In the genomic region with DNA sequence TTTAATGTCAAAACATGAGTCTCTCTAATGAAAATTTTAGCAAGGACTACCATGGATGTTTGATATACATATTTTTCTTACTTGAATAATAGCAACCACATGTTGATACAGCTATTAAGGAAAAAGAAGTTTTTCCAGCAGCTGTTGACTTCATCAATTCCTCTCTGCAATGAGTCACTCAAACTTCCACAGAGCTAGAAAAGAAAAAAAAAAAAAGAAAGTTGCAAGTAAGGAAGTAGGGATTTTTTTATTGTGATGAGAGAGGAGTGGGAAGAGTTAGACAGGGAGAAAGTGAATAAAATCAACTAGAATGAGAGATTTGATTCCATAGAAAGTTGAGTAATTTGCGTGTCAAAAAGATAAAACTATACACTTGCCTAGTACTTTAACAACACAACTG, we compare ENCODE assay signal across 16 cellular contexts. TPM values are rescaled to one million over a fixed set of nuclear protein-coding genes. Genes with fewer than 3 reads are reported as not detected.
DNase-seq lines count a peak whose midpoint lies in the region; ATAC-seq, FAIRE-seq and TF ChIP-seq lines count a peak whose summit lies in the region.
"Had no signal": no experiment of that assay in that cellular context is flagged by ENCODE, and none has a peak within 500 bp of the region (broad histone marks: within the 10 kb centered on the region; RNA-seq: fewer than 3 reads in every experiment).

No MANE protein-coding gene starts in this region.

- peaks cover 35% of the 10 kb centered on the region for H3K4me1 ChIP-seq in SJCRH30
- H3K4me1 ChIP-seq in fibroblast of lung (ENCODE audit: control insufficient read depth, extremely low read depth, insufficient read depth, low read length), result peaks cover 24% of the 10 kb centered on the region
- H3K4me1 ChIP-seq in smooth muscle cell (ENCODE audit: low read depth), result no peaks in the 10 kb centered on the region
- H3K4me1 ChIP-seq in small intestine (ENCODE audit: control insufficient read depth in 2 of 2, insufficient read depth in 1 of 2, low read depth in 1 of 2, low read length in 1 of 2), result no peaks in the 10 kb centered on the region

- H3F3A ChIP-seq in smooth muscle cell (ENCODE audit: low read depth), result peaks cover 7% of the 10 kb centered on the region

- H2AFZ ChIP-seq in fibroblast of lung (ENCODE audit: low read length), result no peak overlapping the region
- peak overlapping the region; percentile 10 for H2AFZ ChIP-seq in smooth muscle cell (ENCODE audit: low read depth)

- FAIRE-seq in small intestine (lab: Jason Lieb, UNC), result no peak
- FAIRE-seq: K562 had no signal

- H3K9ac ChIP-seq in fibroblast of lung (ENCODE audit: insufficient read depth, low read length) (no peak overlapping the region), smooth muscle cell (ENCODE audit: low read depth) (no peak overlapping the region)

- H4K20me1 ChIP-seq in fibroblast of lung (ENCODE audit: control insufficient read depth, extremely low read depth, insufficient read depth, low read length) (no peaks in the 10 kb centered on the region), smooth muscle cell (ENCODE audit: low read depth) (no peaks in the 10 kb centered on the region)

- H3K9me3 ChIP-seq in SJCRH30 (replicated peaks) (no peaks in the 10 kb centered on the region), fibroblast of lung (ENCODE audit: control insufficient read depth, insufficient read depth, low read depth, low read length) (no peaks in the 10 kb centered on the region), smooth muscle cell (replicated peaks; ENCODE audit: low read depth) (no peaks in the 10 kb centered on the region), small intestine (ENCODE audit: control insufficient read depth, low read depth) (no peaks in the 10 kb centered on the region)
- H3K9me3 ChIP-seq: heart right ventricle, ovary had no signal

- TF ChIP-seq CTCF in fibroblast of lung (conservative IDR thresholded peaks at IDR 0.05 in 1 of 2, IDR thresholded peaks at IDR 0.05 in 1 of 2; ENCODE audit: low read depth in 1 of 2, low read length in 2 of 2) (no peak), smooth muscle cell (IDR thresholded peaks at IDR 0.05; ENCODE audit: borderline replicate concordance, insufficient read depth, poor library complexity, severe bottlenecking) (no peak)

- H3K36me3 ChIP-seq in SJCRH30 (no peaks in the 10 kb centered on the region), fibroblast of lung (ENCODE audit: control insufficient read depth, insufficient read depth, low read length) (no peaks in the 10 kb centered on the region), smooth muscle cell (ENCODE audit: low read depth) (no peaks in the 10 kb centered on the region), small intestine (ENCODE audit: control insufficient read depth in 2 of 2, insufficient read depth in 2 of 2, low read length in 2 of 2) (no peaks in the 10 kb centered on the region)
- H3K36me3 ChIP-seq: heart right ventricle, ovary had no signal

- WGBS in smooth muscle cell (ENCODE audit: low lambda C conversion rate), result 66% methylated on average over 1 of the region's 1 CpG
- WGBS in small intestine, 3 donors, result 82 to 98% (median 94%) methylated on average over 1 of the region's 1 CpG

- peak overlapping the region; percentile 1; the same call in 1 of the 2 replicates for H3K4me3 ChIP-seq in SJCRH30
- H3K4me3 ChIP-seq in fibroblast of lung (replicated peaks in 1 of 4; ENCODE audit: control extremely low read depth in 1 of 4, insufficient read depth in 1 of 4, low read depth in 3 of 4, low read length in 4 of 4), result no peak overlapping the region
- no peak overlapping the region for H3K4me3 ChIP-seq in smooth muscle cell
- no peak overlapping the region for H3K4me3 ChIP-seq in small intestine (ENCODE audit: low read depth in 1 of 2, low read length in 2 of 2)
- H3K4me3 ChIP-seq: heart right ventricle, K562, ovary had no signal

- H3K4me2 ChIP-seq in fibroblast of lung (ENCODE audit: extremely low read depth, insufficient read depth, low read length), result peak overlapping the region; percentile 42
- peak overlapping the region; percentile 47 for H3K4me2 ChIP-seq in smooth muscle cell

- DNase-seq in EL, result peak; percentile 84
- DNase-seq in SJCRH30, result peak in 1 of 2 experiments; percentile 84
- DNase-seq in fibroblast of lung (ENCODE audit: low read depth in 2 of 2), result peak; percentile 87 to 91
- no peak for DNase-seq in smooth muscle cell (lab: John Stamatoyannopoulos, UW; ENCODE audit: unreplicated experiment)
- DNase-seq in small intestine, result no peak
- DNase-seq in hippocampal formation (lab: John Stamatoyannopoulos, UW), result no peak
- no peak for DNase-seq in HuH-7 (ENCODE audit: low spot score)
- DNase-seq: activated CD4-positive, alpha-beta T cell treated with anti-CD3 and anti-CD28 coated beads, Interleukin-2, amount 50 U/mL, for 4 hours; heart right ventricle; NCI-H2081 treated with DMSO at 0.1 percent for 48 hours; ovary; stimulated activated CD4-positive, alpha-beta T cell treated with anti-CD3 and anti-CD28 coated beads, Interleukin-1b, Interleukin-23, amount 100 ng/mL, for 48 hours; T-helper 2 cell had no signal

- H3K27me3 ChIP-seq in SJCRH30 (no peaks in the 10 kb centered on the region), fibroblast of lung (ENCODE audit: control insufficient read depth, insufficient read depth, low read length) (no peaks in the 10 kb centered on the region), smooth muscle cell (ENCODE audit: low read depth) (no peaks in the 10 kb centered on the region), small intestine (ENCODE audit: control insufficient read depth in 2 of 2, insufficient read depth in 2 of 2, low read length in 2 of 2) (no peaks in the 10 kb centered on the region)
- H3K27me3 ChIP-seq: heart right ventricle, ovary had no signal

- H3K27ac ChIP-seq in SJCRH30, result peak overlapping the region; percentile 93
- peak overlapping the region; percentile 65 for H3K27ac ChIP-seq in fibroblast of lung (ENCODE audit: insufficient read depth, low read length)
- peak overlapping the region; percentile 71 for H3K27ac ChIP-seq in smooth muscle cell (ENCODE audit: low read depth)
- no peak overlapping the region for H3K27ac ChIP-seq in small intestine (ENCODE audit: low read depth in 1 of 2, low read length in 1 of 2)
- H3K27ac ChIP-seq: ovary had no signal

- H3K79me2 ChIP-seq in fibroblast of lung (ENCODE audit: control insufficient read depth, insufficient read depth, low read length) (no peaks in the 10 kb centered on the region), smooth muscle cell (ENCODE audit: low read depth) (no peaks in the 10 kb centered on the region)

- no peak for ATAC-seq in GM21423 (IDR thresholded peaks at IDR 0.05; ENCODE audit: unreplicated experiment)
- ATAC-seq: K562; stimulated activated memory B cell treated with anti-CD40 and anti-IgM and Interleukin-4, amounts not matched to agents 10 μg/mL and 1 μg/mL and 100 μg/mL, for 72 hours had no signal

RNA-seq across cellular contexts. Expression of a gene that starts 46.2 kb away (rescaled TPM):
- 22.2 and 23.7 TPM in 2 replicates for total RNA-seq in SJCRH30 (2014; rRNA removed; shearing (Covaris generic))
- 174 and 461 TPM in 2 replicates for total RNA-seq in fibroblast of lung
- 1,245 and 1,327 TPM in 2 replicates for polyA plus RNA-seq in fibroblast of lung
- 881 and 940 TPM in 2 replicates for polyA plus RNA-seq in fibroblast of lung (2012)
- 3,025 and 3,345 TPM in 2 replicates for polyA minus RNA-seq in fibroblast of lung (ENCODE audit: low replicate concordance)
- total RNA-seq in smooth muscle cell, result 63.4 and 84.7 TPM in 2 replicates
- 55.8 and 71.9 TPM in 2 replicates for polyA plus RNA-seq in smooth muscle cell
- polyA plus RNA-seq in small intestine, result 10 to 100 TPM in 1 of 3 donors, 1 to 10 TPM in 2; 3.1 to 57.3 (median 8.9) TPM

Comparison
In these comparisons a context has a peak if more than half of its experiments do, and no peak if none do; other contexts are left out.
1. DNase-seq: peak in EL (single experiment) and fibroblast of lung (2 of 2); none in smooth muscle cell (single experiment), small intestine (single experiment), hippocampal formation (0 of 2) and HuH-7 (single experiment).
2. H3K27ac ChIP-seq: peak in SJCRH30 (single experiment), fibroblast of lung (single experiment) and smooth muscle cell (single experiment); none in small intestine (0 of 2).